Comparison of ENCODE assay signal across 1 cellular context in the genomic region with DNA sequence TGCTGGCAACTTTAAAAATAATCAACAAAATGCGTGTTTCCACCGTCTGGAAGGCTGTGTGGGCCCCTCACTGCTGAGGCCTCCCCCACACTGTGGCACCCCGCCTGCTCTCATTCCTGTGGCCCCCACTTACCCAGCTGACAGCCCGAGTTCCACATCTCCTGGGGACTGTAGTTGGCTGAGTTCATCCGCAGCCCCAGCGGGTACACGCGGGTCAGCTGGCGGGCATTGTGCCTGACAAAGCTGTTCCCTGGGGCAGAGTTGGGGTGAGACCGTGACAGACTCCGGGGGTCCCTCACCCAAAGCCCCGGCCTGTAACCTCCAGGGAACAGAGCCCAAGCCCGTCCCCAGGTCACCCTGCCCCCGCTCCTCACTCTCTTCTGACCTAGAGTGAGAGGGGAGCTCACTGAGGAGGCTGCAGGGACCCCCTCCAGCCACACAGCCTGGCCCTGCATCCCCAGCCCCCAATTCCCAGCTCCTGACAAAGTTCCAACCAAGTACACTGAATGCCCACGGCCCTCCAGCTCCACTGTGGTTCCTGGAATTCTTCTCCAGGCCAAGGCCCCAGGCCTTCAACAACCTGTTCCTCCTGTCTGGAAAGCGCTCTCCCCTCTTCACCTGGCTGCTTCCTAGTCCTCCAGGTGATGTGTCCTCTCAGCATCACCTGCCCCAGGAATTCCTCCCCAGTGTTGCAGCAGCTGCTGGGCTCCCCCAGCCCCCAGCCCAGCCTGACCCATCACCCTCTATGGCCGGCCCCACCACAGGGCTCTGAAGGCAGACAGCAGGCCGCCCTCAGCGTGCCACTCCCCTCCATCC.
TF ChIP-seq lines count a peak whose summit lies in the region.

No MANE protein-coding gene starts in this region.

TF ChIP-seq in HEK293, 187 proteins besides CTCF, POLR2A, EP300 and RAD21:
- TF ChIP-seq OSR2 (tag by site-specific recombination; IDR thresholded peaks at IDR 0.05) (no peak), ZIC2 (tag by site-specific recombination; IDR thresholded peaks at IDR 0.05) (peak; percentile 19; the same call in 1 of the 2 replicates), KLF16 (tag by site-specific recombination; IDR thresholded peaks at IDR 0.05) (no peak), ZNF223 (tag by site-specific recombination; IDR thresholded peaks at IDR 0.05) (no peak), PRDM6 (tag by site-specific recombination; IDR thresholded peaks at IDR 0.05) (no peak), SCRT2 (tag by site-specific recombination; IDR thresholded peaks at IDR 0.05) (peak; percentile 47; the same call in 1 of the 2 replicates)
